33 cellular contexts compared by ENCODE assay signal in the genomic region with DNA sequence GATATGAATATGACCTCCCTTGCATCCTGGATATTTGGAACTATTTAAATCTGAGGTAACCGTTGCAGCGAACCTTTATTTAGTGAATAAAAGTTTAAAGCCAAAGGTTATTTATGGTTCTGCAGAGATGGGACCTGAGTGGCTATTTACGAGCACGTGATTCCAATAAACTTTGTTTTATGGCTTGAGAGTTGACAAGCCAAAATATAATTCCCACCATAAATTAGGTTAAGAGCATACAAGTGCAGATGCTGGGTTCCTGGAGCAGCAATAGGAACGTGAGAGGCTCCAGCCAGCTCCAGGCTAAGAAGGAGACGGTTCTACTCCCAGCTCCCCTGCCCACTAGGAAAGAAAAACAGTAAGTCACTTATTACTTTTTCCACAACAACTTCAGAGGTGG. TPM values are rescaled to one million over a fixed set of nuclear protein-coding genes. Genes with fewer than 3 reads are reported as not detected.
"Had no signal": no experiment of that assay in that cellular context is flagged by ENCODE, and none has a peak within 500 bp of the region (broad histone marks: within the 10 kb centered on the region; RNA-seq: fewer than 3 reads in every experiment).

No MANE protein-coding gene starts in this region.

- FAIRE-seq: bronchial epithelial cell, colon, TTC549 had no signal

- H3K36me3 ChIP-seq: left ventricle myocardium inferior, neutrophil, ovary, upper lobe of left lung had no signal

- H3K27ac ChIP-seq: left ventricle myocardium inferior, neutrophil, ovary, skin epidermis, upper lobe of left lung, VCaP had no signal

- H3K27me3 ChIP-seq: ovary had no signal

- H3K4me1 ChIP-seq: left ventricle myocardium inferior had no signal

- DNase-seq: activated CD4-positive, alpha-beta T cell treated with anti-CD3 and anti-CD28 coated beads for 4 hours; activated CD4-positive, alpha-beta T cell treated with anti-CD3 and anti-CD28 coated beads, Interleukin-2, amount 50 U/mL, for 4 hours; activated naive CD4-positive, alpha-beta T cell; activated T-cell treated with anti-CD3 and anti-CD28 coated beads for 4 hours; activated T-cell treated with anti-CD3 and anti-CD28 coated beads, Interleukin-2, amount 50 U/mL, for 72 hours; effector CD8-positive, alpha-beta T cell; foreskin fibroblast; head of caudate nucleus; hypothalamus; immature natural killer cell; kidney glomerular epithelial cell; left ventricle myocardium inferior; mesendoderm; ovary; stimulated activated CD4-positive, alpha-beta T cell treated with anti-CD3 and anti-CD28 coated beads, Interleukin-12 subunit alpha, Interleukin-12 subunit beta, amount 100 ng/mL, for 4 hours; stimulated activated CD4-positive, alpha-beta T cell treated with anti-CD3 and anti-CD28 coated beads, Interleukin-4, amount 100 ng/mL, for 1 hour; substantia nigra; T-helper 9 cell; upper lobe of left lung had no signal

- ATAC-seq: activated naive CD4-positive, alpha-beta T cell treated with anti-CD3 and anti-CD28 coated beads, Interleukin-2, amount 50 U/mL, for 72 hours; activated T-cell treated with anti-CD3 and anti-CD28 coated beads, Interleukin-2, amount 50 U/mL, for 72 hours; natural killer cell treated with Interleukin-12 subunit alpha and Interleukin-12 subunit beta and Interleukin-15 and Interleukin-18, amount 100 ng/mL, for 72 hours; sciatic nerve had no signal

- H3K9me3 ChIP-seq: left ventricle myocardium inferior, neutrophil, ovary, upper lobe of left lung had no signal

- H3K4me3 ChIP-seq: left ventricle myocardium inferior, lung, ovary, skin epidermis, upper lobe of left lung had no signal

RNA-seq across cellular contexts. Expression of a gene that starts 5.2 kb away (rescaled TPM):
- total RNA-seq: activated naive CD4-positive, alpha-beta T cell treated with anti-CD3 and anti-CD28 coated beads, Interleukin-2, amount 50 U/mL, for 72 hours; activated T-cell treated with anti-CD3 and anti-CD28 coated beads, Interleukin-2, amount 50 U/mL, for 72 hours; bronchial epithelial cell; fibroblast of lung; left ventricle myocardium inferior; myocyte; natural killer cell treated with Interleukin-12 subunit alpha and Interleukin-12 subunit beta and Interleukin-15 and Interleukin-18, amount 100 ng/mL, for 72 hours; progenitor cell of endocrine pancreas had no signal
- polyA plus RNA-seq: fibroblast of lung, immature natural killer cell had no signal

RNA-seq across cellular contexts. Expression of a gene that starts 11.0 kb away (rescaled TPM):
- total RNA-seq: activated naive CD4-positive, alpha-beta T cell treated with anti-CD3 and anti-CD28 coated beads, Interleukin-2, amount 50 U/mL, for 72 hours; activated T-cell treated with anti-CD3 and anti-CD28 coated beads, Interleukin-2, amount 50 U/mL, for 72 hours; bronchial epithelial cell; fibroblast of lung; left ventricle myocardium inferior; mononuclear cell; myocyte; natural killer cell treated with Interleukin-12 subunit alpha and Interleukin-12 subunit beta and Interleukin-15 and Interleukin-18, amount 100 ng/mL, for 72 hours; progenitor cell of endocrine pancreas had no signal
- polyA plus RNA-seq: fibroblast of lung, immature natural killer cell had no signal

RNA-seq across cellular contexts. Expression of a gene that starts 16.6 kb away (rescaled TPM):
- total RNA-seq: activated naive CD4-positive, alpha-beta T cell treated with anti-CD3 and anti-CD28 coated beads, Interleukin-2, amount 50 U/mL, for 72 hours; activated T-cell treated with anti-CD3 and anti-CD28 coated beads, Interleukin-2, amount 50 U/mL, for 72 hours; bronchial epithelial cell; fibroblast of lung; mononuclear cell; natural killer cell treated with Interleukin-12 subunit alpha and Interleukin-12 subunit beta and Interleukin-15 and Interleukin-18, amount 100 ng/mL, for 72 hours; progenitor cell of endocrine pancreas had no signal
- polyA plus RNA-seq: fibroblast of lung, immature natural killer cell had no signal

RNA-seq across cellular contexts. Expression of a gene that starts 23.6 kb away (rescaled TPM):
- total RNA-seq: activated naive CD4-positive, alpha-beta T cell treated with anti-CD3 and anti-CD28 coated beads, Interleukin-2, amount 50 U/mL, for 72 hours; activated T-cell treated with anti-CD3 and anti-CD28 coated beads, Interleukin-2, amount 50 U/mL, for 72 hours; bronchial epithelial cell; fibroblast of lung; mononuclear cell; natural killer cell treated with Interleukin-12 subunit alpha and Interleukin-12 subunit beta and Interleukin-15 and Interleukin-18, amount 100 ng/mL, for 72 hours; progenitor cell of endocrine pancreas had no signal
- polyA plus RNA-seq: fibroblast of lung, immature natural killer cell had no signal

RNA-seq across cellular contexts. Expression of a gene that starts 29.5 kb away (rescaled TPM):
- total RNA-seq: activated naive CD4-positive, alpha-beta T cell treated with anti-CD3 and anti-CD28 coated beads, Interleukin-2, amount 50 U/mL, for 72 hours; activated T-cell treated with anti-CD3 and anti-CD28 coated beads, Interleukin-2, amount 50 U/mL, for 72 hours; bronchial epithelial cell; fibroblast of lung; left ventricle myocardium inferior; mononuclear cell; myocyte; natural killer cell treated with Interleukin-12 subunit alpha and Interleukin-12 subunit beta and Interleukin-15 and Interleukin-18, amount 100 ng/mL, for 72 hours; progenitor cell of endocrine pancreas had no signal
- polyA plus RNA-seq: fibroblast of lung, immature natural killer cell had no signal
